2 cellular contexts compared by ENCODE assay signal in the genomic region with DNA sequence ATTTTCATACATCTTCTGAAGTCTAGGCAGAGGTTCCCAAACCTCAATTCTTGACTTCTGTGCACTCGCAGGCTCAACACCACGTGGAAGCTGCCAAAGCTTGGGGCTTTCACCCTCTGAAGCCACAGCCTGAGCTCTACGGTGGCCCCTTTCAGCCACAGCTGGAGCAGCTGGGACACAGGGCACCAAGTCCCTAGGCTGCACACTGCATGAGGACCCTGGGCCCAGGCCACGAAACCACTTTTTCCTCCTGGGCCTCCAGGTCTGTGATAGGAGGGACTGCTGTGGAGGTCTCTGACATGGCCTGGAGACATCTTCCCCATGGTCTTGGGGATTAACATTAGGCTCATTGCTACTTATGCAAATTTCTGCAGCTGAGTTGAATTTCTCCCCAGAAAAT. TPM values are rescaled to one million over a fixed set of nuclear protein-coding genes. Genes with fewer than 3 reads are reported as not detected.
"Had no signal": no experiment of that assay in that cellular context is flagged by ENCODE, and none has a peak within 500 bp of the region (broad histone marks: within the 10 kb centered on the region; RNA-seq: fewer than 3 reads in every experiment).

No MANE protein-coding gene starts in this region.

RNA-seq across cellular contexts. Expression of gene SYK, which starts 18.8 kb away (rescaled TPM):
- total RNA-seq: GM23248, IMR-90 had no signal
- polyA plus RNA-seq: GM23248, IMR-90 had no signal
